Comparison of ENCODE assay signal across 8 cellular contexts in genomic region chr7:77797734-77798393, GRCh38. TPM values are rescaled to one million over a fixed set of nuclear protein-coding genes. Genes with fewer than 3 reads are reported as not detected.
DNase-seq lines count a peak whose midpoint lies in the region; ATAC-seq, FAIRE-seq and TF ChIP-seq lines count a peak whose summit lies in the region.

No MANE protein-coding gene starts in this region.

- peak overlapping the region; percentile 96 for H2AFZ ChIP-seq in GM23248
- peak overlapping the region; percentile 82 for H2AFZ ChIP-seq in KMS-11 (ENCODE audit: low read depth)

- H3K79me2 ChIP-seq in GM23248 (ENCODE audit: insufficient read depth) (peaks cover 89% of the 10 kb centered on the region), KMS-11 (ENCODE audit: insufficient read depth, low read depth) (peaks cover 45% of the 10 kb centered on the region)

- H3K36me3 ChIP-seq in GM23248 (ENCODE audit: low read depth) (no peaks in the 10 kb centered on the region; the same call in 1 of the 2 replicates), KMS-11 (ENCODE audit: insufficient read depth) (no peaks in the 10 kb centered on the region), bronchial epithelial cell (ENCODE audit: control insufficient read depth, insufficient read depth, low read length) (no peaks in the 10 kb centered on the region), right lobe of liver (no peaks in the 10 kb centered on the region), testis (ENCODE audit: low read depth, missing control alignments) (no peaks in the 10 kb centered on the region)

- intact Hi-C loops in right lobe of liver (cut with DNase I) (no loop called here), testis (cut with DNase I; ENCODE audit: low total_unique reads) (no loop called here)

- DNase-seq in NCI-H2029 (lab: John Stamatoyannopoulos, UW) (peak; percentile 22), NCI-H2029 treated with DMSO at 0.1 percent for 48 hours (lab: John Stamatoyannopoulos, UW) (no peak), GM23248 (peak; percentile 68), bronchial epithelial cell (ENCODE audit: low read depth) (no peak), right lobe of liver (peak in 1 of 3 donors; percentile 60), testis (no peak), GM10266 (ENCODE audit: extremely low spot score) (no peak)

- H3K9me2 ChIP-seq in GM23248 (ENCODE audit: insufficient read depth): no peaks in the 10 kb centered on the region

- TF ChIP-seq POLR2A in right lobe of liver (IDR thresholded peaks at IDR 0.05) (no peak), testis (IDR thresholded peaks at IDR 0.05) (no peak)

- peak; percentile 12 to 20 (median 16) for ATAC-seq in right lobe of liver

- H3K4me2 ChIP-seq in GM23248 (ENCODE audit: unreplicated experiment): peak overlapping the region; percentile 98
- peak overlapping the region; percentile 69 for H3K4me2 ChIP-seq in KMS-11

- FAIRE-seq in bronchial epithelial cell (lab: Jason Lieb, UNC): no peak

- in situ Hi-C loops in GM23248 (cut with MboI): no loop called here

- peak overlapping the region; percentile 98 for H3K4me3 ChIP-seq in GM23248
- H3K4me3 ChIP-seq in KMS-11 (IDR thresholded peaks at IDR 0.05; ENCODE audit: insufficient read depth, low read depth, low read length): peak overlapping the region; percentile 73
- peak overlapping the region; percentile 96 for H3K4me3 ChIP-seq in bronchial epithelial cell (ENCODE audit: low read depth, low read length)
- peak overlapping the region; percentile 88 to 93 (median 91) for H3K4me3 ChIP-seq in right lobe of liver
- H3K4me3 ChIP-seq in testis: peak overlapping the region; percentile 90 to 94

- H3K27me3 ChIP-seq in GM23248 (replicated peaks; ENCODE audit: insufficient read depth): no peaks in the 10 kb centered on the region
- H3K27me3 ChIP-seq in KMS-11 (ENCODE audit: insufficient read depth, low read depth): no peaks in the 10 kb centered on the region
- no peaks in the 10 kb centered on the region for H3K27me3 ChIP-seq in bronchial epithelial cell (ENCODE audit: control insufficient read depth, insufficient read depth, low read length)
- H3K27me3 ChIP-seq in right lobe of liver: no peaks in the 10 kb centered on the region
- H3K27me3 ChIP-seq in testis: no peaks in the 10 kb centered on the region

- H3K9ac ChIP-seq in GM23248 (peak overlapping the region; percentile 91), KMS-11 (peak overlapping the region; percentile 53; the same call in 1 of the 2 replicates)

- H3K4me1 ChIP-seq in GM23248 (ENCODE audit: insufficient read depth): peaks cover 28% of the 10 kb centered on the region
- H3K4me1 ChIP-seq in KMS-11 (ENCODE audit: low read depth, poor library complexity, severe bottlenecking): peaks cover 32% of the 10 kb centered on the region
- H3K4me1 ChIP-seq in right lobe of liver: peaks cover 0 to 10% (median 0%) of the 10 kb centered on the region in 4 donors
- H3K4me1 ChIP-seq in testis: peaks cover 8% of the 10 kb centered on the region

- H3F3A ChIP-seq in GM23248 (ENCODE audit: insufficient read depth): no peaks in the 10 kb centered on the region

- WGBS in GM23248 (ENCODE audit: low coverage in 1 of 2, low lambda C conversion rate in 2 of 2, missing lambda C conversion rate in 2 of 2), 2 experiments: 0 to 2% methylated on average over 34 to 35 of the region's 35 CpGs
- 0% methylated on average over 17 of the region's 35 CpGs for WGBS in right lobe of liver (ENCODE audit: insufficient coverage, low coverage, low lambda C conversion rate, missing lambda C conversion rate)
- 0% methylated on average over 19 to 31 of the region's 35 CpGs for WGBS in testis, 2 donors

- TF ChIP-seq CTCF in KMS-11 (conservative IDR thresholded peaks at IDR 0.05; ENCODE audit: low read depth, low read length): no peak
- no peak for TF ChIP-seq CTCF in bronchial epithelial cell (IDR thresholded peaks at IDR 0.05; ENCODE audit: insufficient read depth, low read length, severe bottlenecking)
- no peak for TF ChIP-seq CTCF in right lobe of liver (IDR thresholded peaks at IDR 0.05)
- no peak for TF ChIP-seq CTCF in testis (IDR thresholded peaks at IDR 0.05)
- no peak for TF ChIP-seq CTCF in GM10266 (IDR thresholded peaks at IDR 0.05; ENCODE audit: control insufficient read depth, insufficient read depth, low read depth, missing control alignments)

- H3K9me3 ChIP-seq in GM23248 (ENCODE audit: low read depth): no peaks in the 10 kb centered on the region
- H3K9me3 ChIP-seq in right lobe of liver: no peaks in the 10 kb centered on the region
- no peaks in the 10 kb centered on the region for H3K9me3 ChIP-seq in testis

- peak overlapping the region; percentile 83 for H3K27ac ChIP-seq in GM23248
- H3K27ac ChIP-seq in KMS-11: 0 out of 2 replicates have a peak overlapping the region, but pooled peaks have one; percentile 41
- peak overlapping the region; percentile 75 to 88 (median 82) for H3K27ac ChIP-seq in right lobe of liver
- peak overlapping the region; percentile 94 for H3K27ac ChIP-seq in testis

- H4K20me1 ChIP-seq in GM23248 (ENCODE audit: insufficient read depth): no peaks in the 10 kb centered on the region
- no peaks in the 10 kb centered on the region for H4K20me1 ChIP-seq in KMS-11 (ENCODE audit: insufficient read depth)

RNA-seq across cellular contexts. Expression of gene TMEM60, which starts 0.4 kb away (rescaled TPM):
- total RNA-seq in GM23248 (2014; rRNA removed; shearing (Covaris generic)): 9.9 and 17.7 TPM in 2 replicates
- polyA plus RNA-seq in GM23248 (2016; fragmentation: Nextera tagmentation; extraction: Ambion mirVana) (28.2 and 28.9 TPM in 2 replicates), testis (ENCODE audit: insufficient read depth, low read depth, low replicate concordance) (27.9 TPM)
- total RNA-seq in bronchial epithelial cell (7.4 and 12.2 TPM in 2 replicates), right lobe of liver (10 to 100 TPM in 1 of 6 experiments, 1 to 10 TPM in 5; 6.6 to 10.4 (median 8.0) TPM), testis (10 to 100 TPM; 21.7 to 31.4 TPM)

RNA-seq across cellular contexts. Expression of gene PHTF2, which starts 0.7 kb away (rescaled TPM):
- total RNA-seq in GM23248 (2014; rRNA removed; shearing (Covaris generic)): 29.9 and 30.2 TPM in 2 replicates
- polyA plus RNA-seq in GM23248 (2016; fragmentation: Nextera tagmentation; extraction: Ambion mirVana): 22.0 and 23.6 TPM in 2 replicates
- total RNA-seq in bronchial epithelial cell: 4.2 and 5.5 TPM in 2 replicates
- 1 to 10 TPM; 2.4 to 6.8 (median 5.5) TPM for total RNA-seq in right lobe of liver
- total RNA-seq in testis: 10 to 100 TPM; 26.6 to 35.3 TPM
- polyA plus RNA-seq in testis (ENCODE audit: insufficient read depth, low read depth, low replicate concordance): 13.9 TPM

Comparison
In these comparisons a context has a peak if more than half of its experiments do, and no peak if none do; other contexts are left out.
1. DNase-seq: peak in NCI-H2029 (single experiment) and GM23248 (single experiment); none in NCI-H2029 treated with DMSO at 0.1 percent for 48 hours (single experiment), bronchial epithelial cell (single experiment), testis (single experiment) and GM10266 (single experiment).
2. H3K27ac ChIP-seq: peak in every context shown above with its lines; median percentile 94 in testis; 83 in GM23248; 82 in right lobe of liver; 41 in KMS-11.
3. Peak in every context shown above with its lines, with median percentiles within 50 percentile points of each other: H3K4me3 ChIP-seq.